In genomic region chr7:112550468-112551060, GRCh38 we compare ENCODE assay signal across 8 cellular contexts.
DNase-seq lines count a peak whose midpoint lies in the region; ATAC-seq, FAIRE-seq and TF ChIP-seq lines count a peak whose summit lies in the region.

No MANE protein-coding gene starts in this region.

- H3K9me3 Mint-ChIP-seq in CD4-positive, CD25-positive, alpha-beta regulatory T cell, result peaks cover 0 to 2% (median 0%) of the 10 kb centered on the region in 7 donors

- peak; percentile 3 to 72 (median 44) for DNase-seq in CD4-positive, CD25-positive, alpha-beta regulatory T cell
- DNase-seq in GM12892 (ENCODE audit: insufficient read length) (no peak), NB4 (ENCODE audit: low read depth) (peak; percentile 81), globus pallidus (ENCODE audit: low spot score) (peak; percentile 44), gastrocnemius medialis (no peak), NCI-H510A treated with DMSO at 0.1 percent for 48 hours (lab: John Stamatoyannopoulos, UW) (no peak)

- no peaks in the 10 kb centered on the region for H3K36me3 Mint-ChIP-seq in CD4-positive, CD25-positive, alpha-beta regulatory T cell

- no peaks in the 10 kb centered on the region for H3K4me1 Mint-ChIP-seq in CD4-positive, CD25-positive, alpha-beta regulatory T cell

- no peak overlapping the region for H3K27ac ChIP-seq in CD4-positive, CD25-positive, alpha-beta regulatory T cell (ENCODE audit: insufficient read depth, low read length, poor library complexity, severe bottlenecking)
- H3K27ac ChIP-seq in VCaP (no peak overlapping the region), gastrocnemius medialis (no peak overlapping the region)

- intact Hi-C loops in gastrocnemius medialis (cut with DNase I; ENCODE audit: low total_unique reads), result loop anchor here (5.0 to 10.0 kb wide), 2 partner anchors 344 to 872 kb away; no protein-coding TSS in a partner anchor

- in situ Hi-C loops in gastrocnemius medialis (cut with MboI; ENCODE audit: low sequenced_read_pairs in 4 of 4), result loop anchor here in 2 of 4 donors (25.0 kb wide), 2 partner anchors 862 to 1162 kb away; no protein-coding TSS in a partner anchor

- H3K4me1 ChIP-seq in CD4-positive, CD25-positive, alpha-beta regulatory T cell (ENCODE audit: control insufficient read depth, insufficient read depth, low read length, poor library complexity, severe bottlenecking), result no peaks in the 10 kb centered on the region
- H3K4me1 ChIP-seq in gastrocnemius medialis, result no peaks in the 10 kb centered on the region

- no peak overlapping the region for H3K27ac Mint-ChIP-seq in CD4-positive, CD25-positive, alpha-beta regulatory T cell

- TF ChIP-seq POLR2A in GM12892 (IDR thresholded peaks at IDR 0.05; ENCODE audit: low read depth, low read length), result no peak
- no peak for TF ChIP-seq POLR2A in NB4 (IDR thresholded peaks at IDR 0.05; ENCODE audit: extremely low read depth, insufficient read length)
- no peak for TF ChIP-seq POLR2A in gastrocnemius medialis (IDR thresholded peaks at IDR 0.05)

- peak; percentile 80 for FAIRE-seq in GM12892 (lab: Jason Lieb, UNC)

- H3K27me3 Mint-ChIP-seq in CD4-positive, CD25-positive, alpha-beta regulatory T cell, result no peaks in the 10 kb centered on the region

- ATAC-seq in CD4-positive, CD25-positive, alpha-beta regulatory T cell (ENCODE audit: low read depth in 2 of 2), result peak in 1 of 2 donors; percentile 34
- ATAC-seq in HG02610 (IDR thresholded peaks at IDR 0.05; ENCODE audit: unreplicated experiment) (peak; percentile 82), gastrocnemius medialis (peak in 1 of 2 donors; percentile 69)

- no peak overlapping the region for H3K4me3 Mint-ChIP-seq in CD4-positive, CD25-positive, alpha-beta regulatory T cell

- no peaks in the 10 kb centered on the region for H3K36me3 ChIP-seq in CD4-positive, CD25-positive, alpha-beta regulatory T cell (ENCODE audit: control insufficient read depth, insufficient read depth, low read length)
- H3K36me3 ChIP-seq in gastrocnemius medialis, result no peaks in the 10 kb centered on the region

- no peak overlapping the region for H3K4me3 ChIP-seq in CD4-positive, CD25-positive, alpha-beta regulatory T cell (ENCODE audit: low read depth, low read length)
- no peak overlapping the region for H3K4me3 ChIP-seq in NB4 (ENCODE audit: low read depth, low read length)
- no peak overlapping the region for H3K4me3 ChIP-seq in gastrocnemius medialis

- no peaks in the 10 kb centered on the region for H3K27me3 ChIP-seq in CD4-positive, CD25-positive, alpha-beta regulatory T cell (ENCODE audit: control insufficient read depth, insufficient read depth, low read length)
- H3K27me3 ChIP-seq in gastrocnemius medialis, result no peaks in the 10 kb centered on the region

- no peaks in the 10 kb centered on the region for H3K9me3 ChIP-seq in CD4-positive, CD25-positive, alpha-beta regulatory T cell (ENCODE audit: control insufficient read depth in 2 of 2, low read length in 2 of 2)
- H3K9me3 ChIP-seq in gastrocnemius medialis, result no peaks in the 10 kb centered on the region

- TF ChIP-seq CTCF in NB4 (IDR thresholded peaks at IDR 0.05; ENCODE audit: low read depth, low read length) (peak; percentile 98), VCaP (conservative IDR thresholded peaks at IDR 0.05) (peak; percentile 99), gastrocnemius medialis (IDR thresholded peaks at IDR 0.05 in 4 of 5, conservative IDR thresholded peaks at IDR 0.05 in 1 of 5) (peak; percentile 59 to 92 (median 82))

Comparison
In these comparisons a context has a peak if more than half of its experiments do, and no peak if none do; other contexts are left out.
1. DNase-seq: peak in CD4-positive, CD25-positive, alpha-beta regulatory T cell (3 of 3), NB4 (single experiment) and globus pallidus (single experiment); none in GM12892 (single experiment), gastrocnemius medialis (0 of 2) and NCI-H510A treated with DMSO at 0.1 percent for 48 hours (single experiment).
2. Peak in every context shown above with its lines, with median percentiles within 50 percentile points of each other: CTCF ChIP-seq.